22 cellular contexts compared by ENCODE assay signal in the genomic region with DNA sequence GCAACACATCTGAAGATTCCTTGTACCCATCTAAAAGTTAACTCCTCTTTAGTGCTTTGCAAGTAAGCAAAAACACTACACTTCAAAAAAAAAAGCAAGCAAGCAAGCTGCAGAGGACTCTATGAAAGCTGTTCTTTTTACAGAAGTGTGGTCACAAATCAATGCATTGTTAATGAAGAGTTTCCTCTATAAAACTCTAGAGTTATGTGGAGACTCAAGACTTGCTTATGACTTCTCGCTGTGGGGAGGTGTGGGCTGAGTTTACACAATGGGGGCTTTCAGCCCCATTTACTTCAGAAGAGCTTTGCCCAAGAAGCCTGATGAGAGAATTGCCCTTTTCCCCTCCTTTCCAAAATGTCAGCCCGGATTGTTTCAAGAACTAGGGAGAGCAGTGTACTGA.
DNase-seq lines count a peak whose midpoint lies in the region; ATAC-seq, FAIRE-seq and TF ChIP-seq lines count a peak whose summit lies in the region.
"Had no signal": no experiment of that assay in that cellular context is flagged by ENCODE, and none has a peak within 500 bp of the region (broad histone marks: within the 10 kb centered on the region; RNA-seq: fewer than 3 reads in every experiment).

No MANE protein-coding gene starts in this region.

- H2AFZ ChIP-seq in endothelial cell of umbilical vein (ENCODE audit: low read depth, low read length), result no peak overlapping the region
- H2AFZ ChIP-seq: GM23338 had no signal

- no peaks in the 10 kb centered on the region for H3K27me3 Mint-ChIP-seq in nephron progenitor cell (ENCODE audit: low read depth, poor library complexity)

- H3K9me1 ChIP-seq in endothelial cell of umbilical vein (replicated peaks; ENCODE audit: control insufficient read depth, extremely low read depth, insufficient read depth, low read length), result no peaks in the 10 kb centered on the region

- peaks cover 13% of the 10 kb centered on the region for H3K27me3 ChIP-seq in A673 (replicated peaks; ENCODE audit: insufficient read depth, low read depth, low read length, poor library complexity)
- no peaks in the 10 kb centered on the region for H3K27me3 ChIP-seq in endothelial cell of umbilical vein (ENCODE audit: control insufficient read depth in 2 of 2, insufficient read depth in 2 of 2, low read length in 2 of 2)
- H3K27me3 ChIP-seq: BLaER1 had no signal

- TF ChIP-seq CTCF in A673 (conservative IDR thresholded peaks at IDR 0.05; ENCODE audit: low read depth, low read length) (no peak), endothelial cell of umbilical vein (IDR thresholded peaks at IDR 0.05; ENCODE audit: extremely low read depth in 1 of 2, insufficient read depth in 1 of 2, low read depth in 1 of 2, low read length in 2 of 2) (no peak), nephron progenitor cell (IDR thresholded peaks at IDR 0.05) (no peak)

- no peak for TF ChIP-seq POLR2A in endothelial cell of umbilical vein (IDR thresholded peaks at IDR 0.05; ENCODE audit: low read depth, low read length)

- CTCF ChIA-PET in A673 (lab: Charles Lee) (interaction anchor here (0.7 kb wide), 1 partner anchor 1387 kb away, joined by 3 read pairs; no protein-coding TSS in a partner anchor), endothelial cell of umbilical vein (lab: Charles Lee) (interaction anchor here (1.6 to 3.2 kb wide), 2 partner anchors 7 to 208 kb away, joined by 4 to 29 read pairs; no protein-coding TSS in a partner anchor)

- dilution Hi-C loops in endothelial cell of umbilical vein (cut with MboI; ENCODE audit: extremely low pct_ligation_motif_present, low sequenced_read_pairs), result no loop called here

- H3K9ac ChIP-seq in endothelial cell of umbilical vein (replicated peaks; ENCODE audit: extremely low read depth, insufficient read depth, low read length), result no peak overlapping the region
- H3K9ac ChIP-seq: BLaER1 had no signal

- peak; percentile 2 for DNase-seq in A673 (ENCODE audit: low spot score)
- DNase-seq in COLO829 (ENCODE audit: low spot score), result peak; percentile 95
- DNase-seq in endothelial cell of umbilical vein (ENCODE audit: low read depth, low spot score), result no peak
- no peak for DNase-seq in nephron progenitor cell
- DNase-seq in posterior vena cava (ENCODE audit: low spot score), result no peak
- no peak for DNase-seq in CD1c-positive myeloid dendritic cell (ENCODE audit: extremely low spot score)
- DNase-seq in MV-4-11 (lab: John Stamatoyannopoulos, UW), result no peak
- DNase-seq: Calu3; CD4-positive, alpha-beta T cell; CD8-positive, alpha-beta memory T cell; COR-L47; DMS53; EL; GDM1; H9 had no signal

- no peaks in the 10 kb centered on the region for H3K79me2 ChIP-seq in endothelial cell of umbilical vein (ENCODE audit: control insufficient read depth, insufficient read depth, low read length)

- peak overlapping the region; percentile 4 for H3K27ac Mint-ChIP-seq in nephron progenitor cell
- H3K27ac Mint-ChIP-seq: B cell; CD4-positive, alpha-beta T cell; GM23338; H9 had no signal

- H3K9me3 ChIP-seq in A673 (ENCODE audit: low read depth, low read length, poor library complexity, severe bottlenecking) (no peaks in the 10 kb centered on the region), endothelial cell of umbilical vein (replicated peaks; ENCODE audit: control insufficient read depth, insufficient read depth, low read length) (no peaks in the 10 kb centered on the region)
- H3K9me3 ChIP-seq: BLaER1 had no signal

- POLR2A ChIA-PET in A673 (lab: Charles Lee; ENCODE audit: low non-redundant PET) (no interaction called here), endothelial cell of umbilical vein (lab: Charles Lee) (no interaction called here)

- ATAC-seq in GM18519 (IDR thresholded peaks at IDR 0.05; ENCODE audit: low FRiP score, unreplicated experiment), result no peak
- ATAC-seq: GM12878, GM23338, HCT116 had no signal

- H3K4me1 ChIP-seq in A673 (ENCODE audit: insufficient read depth, low read length, poor library complexity, severe bottlenecking) (no peaks in the 10 kb centered on the region), endothelial cell of umbilical vein (ENCODE audit: control insufficient read depth, extremely low read depth, insufficient read depth, low read length) (no peaks in the 10 kb centered on the region)
- H3K4me1 ChIP-seq: BLaER1 had no signal

- intact Hi-C loops in A673 (cut with micrococcal nuclease; ENCODE audit: unreplicated experiment), result no loop called here
- intact Hi-C loops in endothelial cell of umbilical vein (cut with micrococcal nuclease), result no loop called here
- intact Hi-C loops in posterior vena cava (cut with DNase I), result no loop called here

- H3K4me2 ChIP-seq in endothelial cell of umbilical vein (ENCODE audit: insufficient read depth, low read length), result no peak overlapping the region
- H3K4me2 ChIP-seq: BLaER1, GM23338 had no signal

- H4K20me1 ChIP-seq in endothelial cell of umbilical vein (replicated peaks; ENCODE audit: control insufficient read depth, extremely low read depth, insufficient read depth, low read length), result no peaks in the 10 kb centered on the region
- H4K20me1 ChIP-seq: BLaER1 had no signal

- H3K27ac ChIP-seq in A673 (ENCODE audit: low read depth, low read length, poor library complexity, severe bottlenecking) (no peak overlapping the region), endothelial cell of umbilical vein (ENCODE audit: insufficient read depth, low read depth, low read length) (no peak overlapping the region)
- H3K27ac ChIP-seq: BLaER1, C4-2B had no signal

- no peaks in the 10 kb centered on the region for H3K9me3 Mint-ChIP-seq in nephron progenitor cell
- H3K9me3 Mint-ChIP-seq: CD4-positive, alpha-beta T cell; CD8-positive, alpha-beta memory T cell; GM23338; H9 had no signal

- H3K36me3 ChIP-seq in A673 (ENCODE audit: insufficient read depth, low read length, poor library complexity, severe bottlenecking) (no peaks in the 10 kb centered on the region), endothelial cell of umbilical vein (ENCODE audit: control insufficient read depth in 2 of 2, extremely low read depth in 1 of 2, insufficient read depth in 2 of 2, low read length in 2 of 2) (no peaks in the 10 kb centered on the region)
- H3K36me3 ChIP-seq: BLaER1 had no signal

- peak; percentile 24 for FAIRE-seq in endothelial cell of umbilical vein (lab: Jason Lieb, UNC)
- FAIRE-seq: GM12878 had no signal

- BruUV-seq in A673 (replicated peaks; lab: Mats Ljungman, UMichigan) (no TSS peak), endothelial cell of umbilical vein (replicated peaks; lab: Mats Ljungman, UMichigan) (no TSS peak)

- H3K4me1 Mint-ChIP-seq in nephron progenitor cell, result peaks cover 9% of the 10 kb centered on the region
- H3K4me1 Mint-ChIP-seq: B cell; CD8-positive, alpha-beta memory T cell; H9 had no signal

- H3K36me3 Mint-ChIP-seq in nephron progenitor cell (ENCODE audit: low read depth), result no peaks in the 10 kb centered on the region

- no peak overlapping the region for H3K4me3 Mint-ChIP-seq in nephron progenitor cell
- H3K4me3 Mint-ChIP-seq: B cell; CD4-positive, alpha-beta T cell; CD8-positive, alpha-beta memory T cell; GM23338; H9 had no signal

- no peak overlapping the region for H3K4me3 ChIP-seq in A673 (ENCODE audit: low read depth, low read length, poor library complexity, severe bottlenecking)
- no peak overlapping the region for H3K4me3 ChIP-seq in endothelial cell of umbilical vein (replicated peaks in 1 of 3; ENCODE audit: insufficient read depth in 1 of 3, low read depth in 1 of 3, low read length in 3 of 3)
- H3K4me3 ChIP-seq: BLaER1, GM12878, GM23338 had no signal

TF ChIP-seq in endothelial cell of umbilical vein, 7 proteins besides CTCF, POLR2A, EP300 and RAD21:
- TF ChIP-seq POLR2AphosphoS5 (IDR thresholded peaks at IDR 0.05; ENCODE audit: insufficient read depth, low read depth, low read length), result no peak
- no peak for TF ChIP-seq EZH2 (IDR thresholded peaks at IDR 0.05; ENCODE audit: borderline replicate concordance, low read depth, low read length, severe bottlenecking)
- no peak for TF ChIP-seq JUN (IDR thresholded peaks at IDR 0.05; ENCODE audit: borderline replicate concordance, insufficient read depth, insufficient read length, low read depth)
- TF ChIP-seq GATA2 (IDR thresholded peaks at IDR 0.05; ENCODE audit: insufficient read depth, insufficient read length, low read depth, low read length), result no peak

Comparison
In these comparisons a context has a peak if more than half of its experiments do, and no peak if none do; other contexts are left out.
1. DNase-seq: peak in A673 (single experiment) and COLO829 (single experiment); none in endothelial cell of umbilical vein (single experiment), nephron progenitor cell (single experiment), posterior vena cava (single experiment), CD1c-positive myeloid dendritic cell (single experiment) and MV-4-11 (single experiment).